8 cellular contexts compared by ENCODE assay signal in genomic region chr3:168847293-168847883, GRCh38.
DNase-seq lines count a peak whose midpoint lies in the region; ATAC-seq, FAIRE-seq and TF ChIP-seq lines count a peak whose summit lies in the region.

No MANE protein-coding gene starts in this region.

- no peak overlapping the region for H3K4me3 Mint-ChIP-seq in activated CD4-positive, alpha-beta T cell treated with anti-CD3 and anti-CD28 coated beads for 36 hours
- H3K4me3 Mint-ChIP-seq in HFFc6 (no peak overlapping the region), astrocyte (ENCODE audit: unreplicated experiment) (no peak overlapping the region)

- H3K27me3 ChIP-seq in astrocyte (ENCODE audit: insufficient read depth, low read length) = no peaks in the 10 kb centered on the region
- H3K27me3 ChIP-seq in kidney epithelial cell (ENCODE audit: control insufficient read depth, insufficient read depth, low read length) = peaks cover 8% of the 10 kb centered on the region

- peaks cover 1% of the 10 kb centered on the region for H3K9me3 Mint-ChIP-seq in activated CD4-positive, alpha-beta T cell treated with anti-CD3 and anti-CD28 coated beads for 36 hours (ENCODE audit: low read depth)
- H3K9me3 Mint-ChIP-seq in HFFc6 (no peaks in the 10 kb centered on the region), astrocyte (ENCODE audit: unreplicated experiment) (peaks cover 6% of the 10 kb centered on the region)

- H3K4me2 ChIP-seq in astrocyte (ENCODE audit: low read length) = peak overlapping the region; percentile 38

- no peak overlapping the region for H3K27ac ChIP-seq in astrocyte (ENCODE audit: low read depth, low read length)

- no peaks in the 10 kb centered on the region for H3K36me3 ChIP-seq in astrocyte (ENCODE audit: insufficient read depth, low read length)
- no peaks in the 10 kb centered on the region for H3K36me3 ChIP-seq in kidney epithelial cell (ENCODE audit: control insufficient read depth, insufficient read depth, low read length)

- H3K9me3 ChIP-seq in astrocyte (ENCODE audit: insufficient read depth, low read depth, low read length) = no peaks in the 10 kb centered on the region

- ATAC-seq in activated CD4-positive, alpha-beta T cell treated with anti-CD3 and anti-CD28 coated beads for 36 hours = no peak

- no peak overlapping the region for H3K27ac Mint-ChIP-seq in activated CD4-positive, alpha-beta T cell treated with anti-CD3 and anti-CD28 coated beads for 36 hours
- H3K27ac Mint-ChIP-seq in HFFc6 = no peak overlapping the region
- no peak overlapping the region for H3K27ac Mint-ChIP-seq in astrocyte (ENCODE audit: unreplicated experiment)

- H2AFZ ChIP-seq in astrocyte (ENCODE audit: low read depth, low read length) = no peak overlapping the region

- no peak for FAIRE-seq in astrocyte (lab: Jason Lieb, UNC)

- H3K79me2 ChIP-seq in astrocyte (ENCODE audit: insufficient read depth, low read length) = no peaks in the 10 kb centered on the region

- H3K9ac ChIP-seq in astrocyte (ENCODE audit: low read length) = no peak overlapping the region

- intact Hi-C loops in activated CD4-positive, alpha-beta T cell treated with anti-CD3 and anti-CD28 coated beads for 36 hours (cut with DNase I, micrococcal nuclease) = loop anchor here (1.0 to 5.0 kb wide), 5 partner anchors 335 to 800 kb away; no protein-coding TSS in a partner anchor

- H3K4me1 ChIP-seq in astrocyte (ENCODE audit: insufficient read depth, low read length) = no peaks in the 10 kb centered on the region

- peak; percentile 11 for DNase-seq in activated CD4-positive, alpha-beta T cell treated with anti-CD3 and anti-CD28 coated beads for 36 hours
- DNase-seq in activated CD4-positive, alpha-beta T cell treated with anti-CD3 and anti-CD28 coated beads, Interleukin-2, amount 50 U/mL, for 1 hour = no peak
- peak; percentile 49 for DNase-seq in HFFc6
- DNase-seq in NCI-H2081 (lab: John Stamatoyannopoulos, UW) = peak; percentile 78 to 79
- DNase-seq in astrocyte (ENCODE audit: low read depth) = peak; percentile 4
- peak; percentile 7 for DNase-seq in kidney epithelial cell (ENCODE audit: low read depth)
- no peak for DNase-seq in KG1 (lab: John Stamatoyannopoulos, UW)
- DNase-seq in NK-92 (lab: John Stamatoyannopoulos, UW; ENCODE audit: unreplicated experiment) = no peak

- POLR2A ChIA-PET in activated CD4-positive, alpha-beta T cell treated with anti-CD3 and anti-CD28 coated beads for 36 hours (lab: Charles Lee) = no interaction called here

- TF ChIP-seq CTCF in HFFc6 (IDR thresholded peaks at IDR 0.05) = peak; percentile 86
- TF ChIP-seq CTCF in astrocyte (IDR thresholded peaks at IDR 0.05; ENCODE audit: insufficient read depth, low read depth, low read length) = peak; percentile 53
- TF ChIP-seq CTCF in kidney epithelial cell (IDR thresholded peaks at IDR 0.05; ENCODE audit: insufficient read depth, low read length, poor library complexity, severe bottlenecking) = peak; percentile 57

- H4K20me1 ChIP-seq in astrocyte (ENCODE audit: insufficient read depth, low read length) = no peaks in the 10 kb centered on the region

- peaks cover 17% of the 10 kb centered on the region for H3K27me3 Mint-ChIP-seq in activated CD4-positive, alpha-beta T cell treated with anti-CD3 and anti-CD28 coated beads for 36 hours
- H3K27me3 Mint-ChIP-seq in HFFc6 (ENCODE audit: insufficient read depth) = peaks cover 11% of the 10 kb centered on the region
- peaks cover 16% of the 10 kb centered on the region for H3K27me3 Mint-ChIP-seq in astrocyte (ENCODE audit: low read depth, unreplicated experiment)

- no peaks in the 10 kb centered on the region for H3K4me1 Mint-ChIP-seq in activated CD4-positive, alpha-beta T cell treated with anti-CD3 and anti-CD28 coated beads for 36 hours
- H3K4me1 Mint-ChIP-seq in HFFc6 (ENCODE audit: low read depth) (no peaks in the 10 kb centered on the region), astrocyte (ENCODE audit: low read depth, unreplicated experiment) (no peaks in the 10 kb centered on the region)

- CTCF ChIA-PET in activated CD4-positive, alpha-beta T cell treated with anti-CD3 and anti-CD28 coated beads for 36 hours (lab: Charles Lee) = interaction anchor here (0.6 to 1.8 kb wide), 14 partner anchors 12 to 972 kb away, joined by 3 to 16 read pairs (median 3); no protein-coding TSS in a partner anchor

- H3K4me3 ChIP-seq in astrocyte (ENCODE audit: insufficient read depth, low read depth, low read length) (no peak overlapping the region), kidney epithelial cell (ENCODE audit: low read depth, low read length) (no peak overlapping the region)

- H3K36me3 Mint-ChIP-seq in activated CD4-positive, alpha-beta T cell treated with anti-CD3 and anti-CD28 coated beads for 36 hours (ENCODE audit: low read depth) = no peaks in the 10 kb centered on the region
- no peaks in the 10 kb centered on the region for H3K36me3 Mint-ChIP-seq in HFFc6 (ENCODE audit: low read depth)
- no peaks in the 10 kb centered on the region for H3K36me3 Mint-ChIP-seq in astrocyte (ENCODE audit: low read depth, unreplicated experiment)

Comparison
In these comparisons a context has a peak if more than half of its experiments do, and no peak if none do; other contexts are left out.
1. DNase-seq: peak in activated CD4-positive, alpha-beta T cell treated with anti-CD3 and anti-CD28 coated beads for 36 hours (single experiment), HFFc6 (single experiment), NCI-H2081 (2 of 2), astrocyte (single experiment) and kidney epithelial cell (single experiment); none in activated CD4-positive, alpha-beta T cell treated with anti-CD3 and anti-CD28 coated beads, Interleukin-2, amount 50 U/mL, for 1 hour (single experiment), KG1 (single experiment) and NK-92 (single experiment).
2. Peak in every context shown above with its lines, with median percentiles within 50 percentile points of each other: CTCF ChIP-seq.